1 cellular context compared by ENCODE assay signal in the genomic region with DNA sequence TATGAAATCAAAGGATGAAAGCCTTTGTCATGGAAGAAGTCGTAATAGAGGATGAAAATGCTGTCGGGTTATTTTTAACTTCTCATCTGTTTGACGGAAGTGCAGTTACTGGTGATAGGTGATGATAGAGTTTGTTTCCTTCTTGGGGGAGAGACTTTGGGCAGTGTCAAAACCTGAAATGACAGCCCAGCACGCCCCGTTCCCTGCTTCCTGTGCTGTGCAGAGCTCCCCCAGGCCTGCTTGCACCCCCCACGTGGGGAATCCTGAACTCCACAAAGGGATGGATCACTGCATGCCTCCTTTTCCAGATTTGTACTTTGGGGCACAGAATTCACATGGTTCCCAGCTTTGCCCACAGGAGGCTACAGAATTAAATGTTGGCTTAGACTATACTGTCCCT.
TF ChIP-seq lines count a peak whose summit lies in the region.

No MANE protein-coding gene starts in this region.

TF ChIP-seq in GM12891, 5 proteins besides CTCF, POLR2A, EP300 and RAD21 (continued from another document):
- no peak for TF ChIP-seq POU2F2 (IDR thresholded peaks at IDR 0.05; ENCODE audit: low read depth, low read length)
TF ChIP-seq in GM12891: peak in this region for 0.
